In genomic region chr2:215521031-215521430, GRCh38 we compare ENCODE assay signal across 15 cellular contexts.
"Had no signal": no experiment of that assay in that cellular context is flagged by ENCODE, and none has a peak within 500 bp of the region (broad histone marks: within the 10 kb centered on the region; RNA-seq: fewer than 3 reads in every experiment).

No MANE protein-coding gene starts in this region.

- H3K4me1 Mint-ChIP-seq: activated CD4-positive, alpha-beta T cell treated with anti-CD3 and anti-CD28 coated beads, Interleukin-2, amount 10 ng/mL, durations not matched to agents 7 days and 5 days; naive thymus-derived CD4-positive, alpha-beta T cell had no signal

- H3K27me3 Mint-ChIP-seq: activated CD4-positive, alpha-beta T cell treated with anti-CD3 and anti-CD28 coated beads, Interleukin-2, amount 10 ng/mL, durations not matched to agents 7 days and 5 days had no signal

- H3K4me1 ChIP-seq: spleen, testis had no signal

- H3K27ac Mint-ChIP-seq: activated CD4-positive, alpha-beta T cell treated with anti-CD3 and anti-CD28 coated beads, Interleukin-2, amount 10 ng/mL, durations not matched to agents 7 days and 5 days; activated naive CD8-positive, alpha-beta T cell; naive thymus-derived CD4-positive, alpha-beta T cell; stimulated activated naive CD8-positive, alpha-beta T cell treated with anti-CD3 and anti-CD28 coated beads, Interleukin-15, Interleukin-2, amounts not matched to agents 100 ng/mL and 50 ng/mL, for 24 hours had no signal

- H3K9me3 Mint-ChIP-seq: activated CD4-positive, alpha-beta T cell treated with anti-CD3 and anti-CD28 coated beads, Interleukin-2, amount 10 ng/mL, durations not matched to agents 7 days and 5 days; naive thymus-derived CD4-positive, alpha-beta T cell; stimulated activated naive CD8-positive, alpha-beta T cell treated with anti-CD3 and anti-CD28 coated beads, Interleukin-15, Interleukin-2, amounts not matched to agents 100 ng/mL and 50 ng/mL, for 24 hours had no signal

- DNase-seq: activated CD4-positive, alpha-beta T cell treated with anti-CD3 and anti-CD28 coated beads, Interleukin-2, amount 10 ng/mL, durations not matched to agents 7 days and 5 days; activated CD8-positive, alpha-beta memory T cell treated with anti-CD3 and anti-CD28 coated beads for 24 hours; activated gamma-delta T cell treated with Interleukin-2 at 50 U/mL for 16 hours; amniotic stem cell; caudate nucleus; head of caudate nucleus; left cardiac atrium; naive thymus-derived CD4-positive, alpha-beta T cell; spleen; SW 1271; testis had no signal

- H3K36me3 ChIP-seq: esophagus muscularis mucosa, spleen had no signal

- H3K4me3 ChIP-seq: esophagus muscularis mucosa, lung, spleen, testis had no signal

- ATAC-seq: left cardiac atrium; naive thymus-derived CD4-positive, alpha-beta T cell had no signal

- H3K36me3 Mint-ChIP-seq: activated naive CD8-positive, alpha-beta T cell; naive thymus-derived CD4-positive, alpha-beta T cell had no signal

- H3K9me3 ChIP-seq: esophagus muscularis mucosa, spleen, testis had no signal

- H3K27ac ChIP-seq: esophagus muscularis mucosa, spleen, testis had no signal

- H3K4me3 Mint-ChIP-seq: activated CD4-positive, alpha-beta T cell treated with anti-CD3 and anti-CD28 coated beads, Interleukin-2, amount 10 ng/mL, durations not matched to agents 7 days and 5 days; activated naive CD8-positive, alpha-beta T cell; naive thymus-derived CD4-positive, alpha-beta T cell; stimulated activated naive CD8-positive, alpha-beta T cell treated with anti-CD3 and anti-CD28 coated beads, Interleukin-15, Interleukin-2, amounts not matched to agents 100 ng/mL and 50 ng/mL, for 24 hours had no signal

- H3K27me3 ChIP-seq: esophagus muscularis mucosa, spleen, testis had no signal
